Comparison of ENCODE assay signal across 10 cellular contexts in genomic region chr21:42120056-42120903, GRCh38. TPM values are rescaled to one million over a fixed set of nuclear protein-coding genes. Genes with fewer than 3 reads are reported as not detected.
DNase-seq lines count a peak whose midpoint lies in the region; ATAC-seq and TF ChIP-seq lines count a peak whose summit lies in the region.
"Had no signal": no experiment of that assay in that cellular context is flagged by ENCODE, and none has a peak within 500 bp of the region (broad histone marks: within the 10 kb centered on the region; RNA-seq: fewer than 3 reads in every experiment).

No MANE protein-coding gene starts in this region.

- CTCF ChIA-PET in PC-9 (lab: Charles Lee), result interaction anchor here (0.6 kb wide), 1 partner anchor 507 kb away, joined by 4 read pairs; no protein-coding TSS in a partner anchor

- H3K56ac ChIP-seq in mesendoderm (ENCODE audit: low read length), result no peak overlapping the region

- H3K4me3 ChIP-seq in PC-9, result no peak overlapping the region
- H3K4me3 ChIP-seq in mesendoderm (ENCODE audit: low read length), result no peak overlapping the region

- H3K27me3 ChIP-seq in PC-9 (ENCODE audit: insufficient read depth, low read depth), result no peaks in the 10 kb centered on the region
- no peaks in the 10 kb centered on the region for H3K27me3 ChIP-seq in mesendoderm (ENCODE audit: insufficient read depth, low read length, poor library complexity)

- no peak overlapping the region for H3K27ac Mint-ChIP-seq in activated naive CD8-positive, alpha-beta T cell treated with anti-CD3 and anti-CD28 coated beads, Interleukin-2, amount 50 U/mL, for 24 hours
- H3K27ac Mint-ChIP-seq: stimulated activated naive CD8-positive, alpha-beta T cell treated with anti-CD3 and anti-CD28 coated beads, Interleukin-15, Interleukin-2, amounts not matched to agents 100 ng/mL and 50 ng/mL, for 24 hours had no signal

- H3K4ac ChIP-seq in mesendoderm (ENCODE audit: low read depth, low read length), result no peak overlapping the region

- intact Hi-C loops in PC-9 (cut with micrococcal nuclease; ENCODE audit: unreplicated experiment), result no loop called here

- TF ChIP-seq CTCF in PC-9 (conservative IDR thresholded peaks at IDR 0.05), result no peak

- H3K18ac ChIP-seq in mesendoderm (ENCODE audit: low read length), result no peak overlapping the region

- POLR2A ChIA-PET in PC-9 (lab: Charles Lee; ENCODE audit: unreplicated experiment), result no interaction called here

- H3K9ac ChIP-seq in mesendoderm (ENCODE audit: low read length), result no peak overlapping the region

- H3K9me3 Mint-ChIP-seq in activated naive CD8-positive, alpha-beta T cell treated with anti-CD3 and anti-CD28 coated beads, Interleukin-2, amount 50 U/mL, for 24 hours, result no peaks in the 10 kb centered on the region
- H3K9me3 Mint-ChIP-seq: stimulated activated naive CD8-positive, alpha-beta T cell treated with anti-CD3 and anti-CD28 coated beads, Interleukin-15, Interleukin-2, amounts not matched to agents 100 ng/mL and 50 ng/mL, for 24 hours had no signal

- H3K4me1 Mint-ChIP-seq in activated naive CD8-positive, alpha-beta T cell treated with anti-CD3 and anti-CD28 coated beads, Interleukin-2, amount 50 U/mL, for 24 hours, result peaks cover 29% of the 10 kb centered on the region

- peak; percentile 56 for ATAC-seq in GM19397 (IDR thresholded peaks at IDR 0.05; ENCODE audit: unreplicated experiment)
- ATAC-seq in GM18861 (IDR thresholded peaks at IDR 0.05; ENCODE audit: unreplicated experiment), result no peak
- ATAC-seq in activated naive CD8-positive, alpha-beta T cell treated with anti-CD3 and anti-CD28 coated beads, Interleukin-2, amount 50 U/mL, for 24 hours, result no peak

- H2AK5ac ChIP-seq in mesendoderm (ENCODE audit: low read length), result no peak overlapping the region

- H3K36me3 ChIP-seq in PC-9 (ENCODE audit: low read depth), result no peaks in the 10 kb centered on the region
- no peaks in the 10 kb centered on the region for H3K36me3 ChIP-seq in mesendoderm (ENCODE audit: control insufficient read depth, insufficient read depth, low read length)

- H3F3A ChIP-seq in PC-9 (ENCODE audit: insufficient read depth, low read depth), result peaks cover 26% of the 10 kb centered on the region

- no peak overlapping the region for H3K23ac ChIP-seq in mesendoderm (ENCODE audit: low read length)

- DNase-seq in NCI-H1105 (lab: John Stamatoyannopoulos, UW) (peak; percentile 80), PC-9 (peak; percentile 46 to 95), mesendoderm (peak; percentile 63), DMS114 treated with DMSO at 0.1 percent for 48 hours (lab: John Stamatoyannopoulos, UW; ENCODE audit: unreplicated experiment) (no peak), NCI-H524 treated with DMSO at 0.1 percent for 48 hours (lab: John Stamatoyannopoulos, UW) (no peak)
- DNase-seq in activated naive CD8-positive, alpha-beta T cell treated with anti-CD3 and anti-CD28 coated beads, Interleukin-2, amount 50 U/mL, for 24 hours, result no peak

- H4K20me1 ChIP-seq in PC-9 (ENCODE audit: insufficient read depth), result no peaks in the 10 kb centered on the region

- H3K9me2 ChIP-seq in PC-9 (ENCODE audit: insufficient read depth), result no peaks in the 10 kb centered on the region

- H4K8ac ChIP-seq in mesendoderm (ENCODE audit: low read depth, low read length), result no peak overlapping the region

- no peaks in the 10 kb centered on the region for H3K36me3 Mint-ChIP-seq in activated naive CD8-positive, alpha-beta T cell treated with anti-CD3 and anti-CD28 coated beads, Interleukin-2, amount 50 U/mL, for 24 hours (ENCODE audit: low read depth)

- no peak overlapping the region for H2BK120ac ChIP-seq in mesendoderm (ENCODE audit: low read depth, low read length)

- no peaks in the 10 kb centered on the region for H3K79me1 ChIP-seq in mesendoderm (ENCODE audit: low read length)

- H2BK5ac ChIP-seq in mesendoderm (ENCODE audit: low read length), result no peak overlapping the region

- peaks cover 55% of the 10 kb centered on the region for H3K27me3 Mint-ChIP-seq in activated naive CD8-positive, alpha-beta T cell treated with anti-CD3 and anti-CD28 coated beads, Interleukin-2, amount 50 U/mL, for 24 hours

- no peaks in the 10 kb centered on the region for H3K9me3 ChIP-seq in PC-9 (ENCODE audit: insufficient read depth, low read depth)

- H3K4me1 ChIP-seq in PC-9 (replicated peaks; ENCODE audit: insufficient read depth), result peaks cover 32% of the 10 kb centered on the region
- H3K4me1 ChIP-seq in mesendoderm (ENCODE audit: control insufficient read depth, low read depth, low read length), result no peaks in the 10 kb centered on the region

- no peak overlapping the region for H2AFZ ChIP-seq in PC-9

- H4K5ac ChIP-seq in mesendoderm (ENCODE audit: low read length), result no peak overlapping the region

- H2BK15ac ChIP-seq in mesendoderm (replicated peaks; ENCODE audit: low read depth), result no peak overlapping the region

- H3K4me2 ChIP-seq in PC-9 (peak overlapping the region; percentile 61), mesendoderm (ENCODE audit: low read length) (no peak overlapping the region)

- H3K4me3 Mint-ChIP-seq in activated naive CD8-positive, alpha-beta T cell treated with anti-CD3 and anti-CD28 coated beads, Interleukin-2, amount 50 U/mL, for 24 hours, result no peak overlapping the region
- H3K4me3 Mint-ChIP-seq: stimulated activated naive CD8-positive, alpha-beta T cell treated with anti-CD3 and anti-CD28 coated beads, Interleukin-15, Interleukin-2, amounts not matched to agents 100 ng/mL and 50 ng/mL, for 24 hours had no signal

- no CpG with 5 or more reads among the region's 11 CpGs for WGBS in mesendoderm (ENCODE audit: extremely low coverage, insufficient coverage, low lambda C conversion rate)

- BruUV-seq in PC-9 (replicated peaks; lab: Mats Ljungman, UMichigan), result no TSS peak

- H3K79me2 ChIP-seq in PC-9 (ENCODE audit: low read depth) (no peaks in the 10 kb centered on the region), mesendoderm (ENCODE audit: control insufficient read depth, insufficient read depth, low read length) (no peaks in the 10 kb centered on the region)

- H3K27ac ChIP-seq in PC-9, result peak overlapping the region; percentile 35
- peak overlapping the region; percentile 16 for H3K27ac ChIP-seq in mesendoderm (ENCODE audit: low read depth, low read length)

RNA-seq across cellular contexts. Expression of gene UMODL1, which starts 49.2 kb away (rescaled TPM):
- 0.25 TPM in 1 of 2 replicates, not detected in the other for total RNA-seq in PC-9 (2021)
- 0.07 TPM for polyA plus RNA-seq in mesendoderm (2013, experiment 1 of 2)
- polyA plus RNA-seq in mesendoderm (2013, experiment 2 of 2), result 0.07 TPM
- total RNA-seq: kidney epithelial cell had no signal

Comparison
In these comparisons a context has a peak if more than half of its experiments do, and no peak if none do; other contexts are left out.
1. DNase-seq: peak in NCI-H1105 (single experiment), PC-9 (2 of 2) and mesendoderm (single experiment); none in DMS114 treated with DMSO at 0.1 percent for 48 hours (single experiment), NCI-H524 treated with DMSO at 0.1 percent for 48 hours (single experiment) and activated naive CD8-positive, alpha-beta T cell treated with anti-CD3 and anti-CD28 coated beads, Interleukin-2, amount 50 U/mL, for 24 hours (single experiment).